In the genomic region with DNA sequence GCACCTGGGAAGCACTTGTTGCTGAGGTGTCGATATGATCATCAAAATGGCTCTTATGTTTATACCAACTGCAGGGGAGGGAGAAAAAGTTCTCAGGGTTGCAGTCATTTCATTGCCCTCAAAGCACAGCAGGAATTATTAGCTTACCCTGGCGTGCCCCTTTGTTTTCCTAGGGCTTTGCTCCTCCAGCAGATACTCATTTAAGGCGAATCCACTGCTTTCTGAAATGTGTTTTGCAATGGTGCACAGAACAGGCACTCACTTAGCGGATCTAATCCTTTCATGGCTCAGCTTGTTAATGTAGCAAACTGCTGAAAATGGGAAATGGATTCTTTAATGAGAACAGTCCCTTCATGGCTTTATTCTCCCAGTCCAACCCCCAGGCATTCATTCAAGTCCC, we compare ENCODE assay signal across 14 cellular contexts.
"Had no signal": no experiment of that assay in that cellular context is flagged by ENCODE, and none has a peak within 500 bp of the region (broad histone marks: within the 10 kb centered on the region; RNA-seq: fewer than 3 reads in every experiment).

No MANE protein-coding gene starts in this region.

- H3K4me3 ChIP-seq: body of pancreas, coronary artery, gastrocnemius medialis, left ventricle myocardium inferior, ovary had no signal

- H3K9me3 ChIP-seq: body of pancreas, gastrocnemius medialis, left ventricle myocardium inferior, ovary had no signal

- H3K27me3 ChIP-seq: body of pancreas, gastrocnemius medialis, ovary had no signal

- H3K27ac ChIP-seq: body of pancreas, coronary artery, gastrocnemius medialis, left ventricle myocardium inferior, ovary had no signal

- DNase-seq: activated CD4-positive, alpha-beta T cell treated with anti-CD3 and anti-CD28 coated beads, Interleukin-2, amount 10 ng/mL, durations not matched to agents 7 days and 5 days; activated T-cell treated with anti-CD3 and anti-CD28 coated beads for 4 hours; amniotic stem cell; body of pancreas; central memory CD4-positive, alpha-beta T cell; effector CD4-positive, alpha-beta T cell; gastrocnemius medialis; kidney; left ventricle myocardium inferior; mesenchymal stem cell; ovary; stimulated activated CD4-positive, alpha-beta T cell treated with anti-CD3 and anti-CD28 coated beads, Interleukin-2, amount 100 ng/mL, for 48 hours; stimulated activated naive CD8-positive, alpha-beta T cell treated with anti-CD3 and anti-CD28 coated beads, Interleukin-15, Interleukin-2, amounts not matched to agents 100 U/mL and 50 U/mL, for 24 hours had no signal

- H3K4me1 ChIP-seq: body of pancreas, gastrocnemius medialis, left ventricle myocardium inferior had no signal

- H3K36me3 ChIP-seq: gastrocnemius medialis, left ventricle myocardium inferior, ovary had no signal
